21 cellular contexts compared by ENCODE assay signal in the genomic region with DNA sequence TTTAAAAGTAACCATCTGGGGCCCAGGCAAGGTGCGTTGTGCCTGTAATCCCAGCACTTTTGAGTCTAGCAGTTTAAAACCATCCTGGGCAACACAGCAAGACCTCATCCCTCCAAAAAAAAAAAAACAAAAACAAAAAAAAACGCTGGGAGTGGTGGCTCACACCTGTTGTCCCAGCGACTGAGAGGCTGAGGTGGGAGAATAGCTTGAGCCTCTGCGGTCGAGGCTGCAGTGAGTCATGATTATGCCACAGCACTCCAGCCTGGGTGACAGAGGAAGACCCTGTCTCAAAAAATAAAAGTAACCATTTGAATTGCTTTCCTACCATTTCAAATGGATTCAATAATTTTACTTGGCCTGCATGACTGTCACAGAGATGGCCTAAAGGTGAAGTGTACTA.
DNase-seq lines count a peak whose midpoint lies in the region; ATAC-seq, FAIRE-seq and TF ChIP-seq lines count a peak whose summit lies in the region.
"Had no signal": no experiment of that assay in that cellular context is flagged by ENCODE, and none has a peak within 500 bp of the region (broad histone marks: within the 10 kb centered on the region; RNA-seq: fewer than 3 reads in every experiment).

No MANE protein-coding gene starts in this region.

- H3F3A ChIP-seq in PC-9 (ENCODE audit: insufficient read depth, low read depth) = peaks cover 8% of the 10 kb centered on the region; the same call in 1 of the 2 replicates

- H3K27ac ChIP-seq in HEK293 (ENCODE audit: extremely low read depth, low read depth, low read length) = no peak overlapping the region
- peak overlapping the region; percentile 80 for H3K27ac ChIP-seq in PC-9
- H3K27ac ChIP-seq in keratinocyte (ENCODE audit: control insufficient read depth, insufficient read depth, low read length) = peak overlapping the region; percentile 77
- H3K27ac ChIP-seq in body of pancreas = no peak overlapping the region

- H3K4me3 ChIP-seq in HEK293 (ENCODE audit: low read depth, low read length) (no peak overlapping the region), PC-9 (no peak overlapping the region), keratinocyte (ENCODE audit: control insufficient read depth in 2 of 3, extremely low read depth in 1 of 3, insufficient read depth in 2 of 3, low read depth in 1 of 3, low read length in 3 of 3) (no peak overlapping the region), body of pancreas (no peak overlapping the region)
- H3K4me3 ChIP-seq: GM23338, HAP-1, MG63 had no signal

- H3K4me2 ChIP-seq in PC-9 = 0 out of 2 replicates have a peak overlapping the region, but pooled peaks have one; percentile 8
- no peak overlapping the region for H3K4me2 ChIP-seq in keratinocyte (ENCODE audit: control insufficient read depth, extremely low read depth, insufficient read depth, low read depth, low read length)
- H3K4me2 ChIP-seq: GM23338 had no signal

- intact Hi-C loops in PC-9 (cut with micrococcal nuclease; ENCODE audit: unreplicated experiment) (no loop called here), body of pancreas (cut with DNase I) (no loop called here)

- no peaks in the 10 kb centered on the region for H3K36me3 ChIP-seq in HEK293 (ENCODE audit: control insufficient read depth in 2 of 2, insufficient read depth in 1 of 2, low read length in 2 of 2)
- H3K36me3 ChIP-seq in PC-9 (ENCODE audit: low read depth) = no peaks in the 10 kb centered on the region
- H3K36me3 ChIP-seq in keratinocyte (ENCODE audit: control insufficient read depth in 2 of 2, extremely low read depth in 1 of 2, insufficient read depth in 2 of 2, low read length in 2 of 2) = no peaks in the 10 kb centered on the region
- H3K36me3 ChIP-seq in body of pancreas (replicated peaks in 1 of 2; ENCODE audit: insufficient read depth in 1 of 2, low read depth in 2 of 2) = no peaks in the 10 kb centered on the region
- H3K36me3 ChIP-seq: HAP-1, MG63 had no signal

- no peak for FAIRE-seq in keratinocyte (lab: Jason Lieb, UNC)
- FAIRE-seq: RCC 7860 had no signal

- no peaks in the 10 kb centered on the region for H3K27me3 ChIP-seq in PC-9 (ENCODE audit: insufficient read depth, low read depth)
- H3K27me3 ChIP-seq in keratinocyte (ENCODE audit: control insufficient read depth, extremely low read depth, insufficient read depth, low read length) = no peaks in the 10 kb centered on the region
- H3K27me3 ChIP-seq in body of pancreas = no peaks in the 10 kb centered on the region
- H3K27me3 ChIP-seq: MG63 had no signal

- dilution Hi-C loops in keratinocyte (cut with MboI; ENCODE audit: extremely low pct_ligation_motif_present, low sequenced_read_pairs) = no loop called here

- H4K20me1 ChIP-seq in PC-9 (ENCODE audit: insufficient read depth) (no peaks in the 10 kb centered on the region), keratinocyte (ENCODE audit: control insufficient read depth, extremely low read depth, insufficient read depth, low read length) (no peaks in the 10 kb centered on the region)

- CTCF ChIA-PET in HEK293 (lab: Yijun Ruan, JAX) (interaction anchor here (0.5 to 1.0 kb wide), 3 partner anchors 10 to 279 kb away, joined by 3 to 5 read pairs (median 3); no protein-coding TSS in a partner anchor), PC-9 (lab: Charles Lee) (no interaction called here)

- WGBS in body of pancreas, 2 donors = 83 to 87% methylated on average over 5 of the region's 5 CpGs

- H3K9ac ChIP-seq in keratinocyte (ENCODE audit: control insufficient read depth, extremely low read depth, insufficient read depth, low read length) = no peak overlapping the region

- POLR2A ChIA-PET in HEK293 (lab: Yijun Ruan, JAX) (interaction anchor here (1.4 kb wide), 1 partner anchor 186 kb away, joined by 3 read pairs; no protein-coding TSS in a partner anchor), PC-9 (lab: Charles Lee; ENCODE audit: unreplicated experiment) (no interaction called here)

- TF ChIP-seq CTCF in HEK293 (tag by site-specific recombination; IDR thresholded peaks at IDR 0.05) (no peak), PC-9 (conservative IDR thresholded peaks at IDR 0.05) (no peak), keratinocyte (optimal IDR thresholded peaks at IDR 0.05 in 1 of 3, IDR thresholded peaks at IDR 0.05 in 1 of 3, conservative IDR thresholded peaks at IDR 0.05 in 1 of 3; ENCODE audit: extremely low read depth in 1 of 3, insufficient read depth in 2 of 3, low read length in 3 of 3) (no peak), body of pancreas (IDR thresholded peaks at IDR 0.05) (no peak)

- H3K9me2 ChIP-seq in PC-9 (ENCODE audit: insufficient read depth) = no peaks in the 10 kb centered on the region

- no peak for ATAC-seq in body of pancreas
- ATAC-seq: CD8-positive, alpha-beta T cell; GM23338 had no signal

- H3K79me2 ChIP-seq in PC-9 (ENCODE audit: low read depth) = no peaks in the 10 kb centered on the region
- no peaks in the 10 kb centered on the region for H3K79me2 ChIP-seq in keratinocyte (ENCODE audit: control insufficient read depth, insufficient read depth, low read length)

- TF ChIP-seq POLR2A in body of pancreas (IDR thresholded peaks at IDR 0.05) = no peak

- no peak overlapping the region; the same call in 1 of the 2 replicates for H2AFZ ChIP-seq in PC-9
- H2AFZ ChIP-seq in keratinocyte (ENCODE audit: control insufficient read depth, low read length) = no peak overlapping the region
- H2AFZ ChIP-seq: GM23338 had no signal

- no TSS peak for BruUV-seq in PC-9 (replicated peaks; lab: Mats Ljungman, UMichigan)

- H3K9me1 ChIP-seq in keratinocyte (ENCODE audit: control insufficient read depth, extremely low read depth, insufficient read depth, low read length) = no peaks in the 10 kb centered on the region

- H3K9me3 ChIP-seq in HEK293 (ENCODE audit: control insufficient read depth, insufficient read depth, low read depth, low read length) (no peaks in the 10 kb centered on the region), PC-9 (ENCODE audit: insufficient read depth, low read depth) (peaks cover 6% of the 10 kb centered on the region; the same call in 1 of the 2 replicates), keratinocyte (ENCODE audit: control insufficient read depth, low read depth, low read length) (no peaks in the 10 kb centered on the region), body of pancreas (no peaks in the 10 kb centered on the region)
- H3K9me3 ChIP-seq: HAP-1, MG63 had no signal

- DNase-seq in PC-9 (no peak), keratinocyte (ENCODE audit: low read depth, low spot score) (no peak), NCI-H510A (lab: John Stamatoyannopoulos, UW) (no peak), HuH-7.5 (ENCODE audit: low spot score) (no peak), body of pancreas (no peak), NCI-H146 (lab: John Stamatoyannopoulos, UW) (no peak)
- DNase-seq: AML-193; CD8-positive, alpha-beta T cell; DMS153; Karpas-422; MG63; NCI-H1417 treated with DMSO at 0.1 percent for 48 hours; NCI-H187 treated with DMSO at 0.1 percent for 48 hours; NCI-H2227 treated with DMSO at 0.1 percent for 48 hours; NCI-H510A treated with DMSO at 0.1 percent for 48 hours; NCI-H748 treated with DMSO at 0.1 percent for 48 hours; Right ventricle myocardium superior had no signal

- H3K4me1 ChIP-seq in HEK293 (ENCODE audit: control insufficient read depth, insufficient read depth, low read length) (no peaks in the 10 kb centered on the region), PC-9 (replicated peaks; ENCODE audit: insufficient read depth) (peaks cover 19% of the 10 kb centered on the region), keratinocyte (ENCODE audit: control insufficient read depth, extremely low read depth, insufficient read depth, low read length) (peaks cover 23% of the 10 kb centered on the region), body of pancreas (no peaks in the 10 kb centered on the region)
- H3K4me1 ChIP-seq: HAP-1 had no signal

TF ChIP-seq in HEK293, 187 proteins besides CTCF, POLR2A, EP300 and RAD21:
- TF ChIP-seq SP3 (tag by site-specific recombination; IDR thresholded peaks at IDR 0.05) (no peak), ZFP41 (tag by site-specific recombination; IDR thresholded peaks at IDR 0.05; ENCODE audit: borderline replicate concordance) (no peak), ZNF558 (tag by site-specific recombination; IDR thresholded peaks at IDR 0.05) (no peak), SCRT1 (tag by site-specific recombination; IDR thresholded peaks at IDR 0.05; ENCODE audit: borderline replicate concordance) (peak; percentile 32; the same call in 1 of the 2 replicates), SCRT2 (tag by site-specific recombination; IDR thresholded peaks at IDR 0.05) (peak; percentile 39; the same call in 1 of the 2 replicates)
TF ChIP-seq in HEK293: peak in this region for 2.

Comparison
In these comparisons a context has a peak if more than half of its experiments do, and no peak if none do; other contexts are left out.
1. H3K27ac ChIP-seq: peak in PC-9 (single experiment) and keratinocyte (single experiment); none in HEK293 (single experiment) and body of pancreas (0 of 4).